Comparison of ENCODE assay signal across 17 cellular contexts in genomic region chr14:34128665-34129064, GRCh38.
DNase-seq lines count a peak whose midpoint lies in the region; ATAC-seq and TF ChIP-seq lines count a peak whose summit lies in the region.
"Had no signal": no experiment of that assay in that cellular context is flagged by ENCODE, and none has a peak within 500 bp of the region (broad histone marks: within the 10 kb centered on the region; RNA-seq: fewer than 3 reads in every experiment).

No MANE protein-coding gene starts in this region.

- H3K36me3 ChIP-seq in heart left ventricle: no peaks in the 10 kb centered on the region
- no peaks in the 10 kb centered on the region for H3K36me3 ChIP-seq in suprapubic skin

- peaks cover 16% of the 10 kb centered on the region for H3K27me3 Mint-ChIP-seq in Calu3 (ENCODE audit: unreplicated experiment)
- H3K27me3 Mint-ChIP-seq: CD4-positive, CD25-positive, alpha-beta regulatory T cell had no signal

- ATAC-seq in heart left ventricle (peak in 3 of 4 donors; percentile 43 to 80 (median 77)), right cardiac atrium (peak in 1 of 2 donors; percentile 40), GM19328 (IDR thresholded peaks at IDR 0.05; ENCODE audit: unreplicated experiment) (no peak)
- ATAC-seq: A549 had no signal

- TF ChIP-seq POLR2A in heart left ventricle (IDR thresholded peaks at IDR 0.05) (no peak), suprapubic skin (IDR thresholded peaks at IDR 0.05) (no peak)

- no peak for TF ChIP-seq EP300 in suprapubic skin (IDR thresholded peaks at IDR 0.05)

- intact Hi-C loops in heart left ventricle (cut with DNase I) (no loop called here), right cardiac atrium (cut with DNase I) (no loop called here), Calu3 (cut with micrococcal nuclease; ENCODE audit: unreplicated experiment) (no loop called here)

- 44 to 65% (median 53%) methylated on average over 9 of the region's 9 CpGs for WGBS in heart left ventricle, 4 donors
- WGBS in right cardiac atrium: 74% methylated on average over 9 of the region's 9 CpGs
- 64% methylated on average over 2 of the region's 9 CpGs for WGBS in suprapubic skin

- H3K9me3 ChIP-seq in heart left ventricle (peaks cover 0 to 5% (median 0%) of the 10 kb centered on the region in 12 donors), right cardiac atrium (ENCODE audit: control insufficient read depth, low read length) (no peaks in the 10 kb centered on the region), suprapubic skin (no peaks in the 10 kb centered on the region)
- H3K9me3 ChIP-seq: A549, SK-N-SH had no signal

- H3K27ac ChIP-seq in heart left ventricle (peak overlapping the region in 10 of 12 donors; percentile 1 to 89 (median 68)), right cardiac atrium (ENCODE audit: low read length) (no peak overlapping the region), suprapubic skin (peak overlapping the region; percentile 53)
- H3K27ac ChIP-seq: A549 had no signal

- CTCF ChIA-PET in Calu3 (lab: Charles Lee): no interaction called here

- H3K27me3 ChIP-seq in heart left ventricle: no peaks in the 10 kb centered on the region
- no peaks in the 10 kb centered on the region for H3K27me3 ChIP-seq in right cardiac atrium (ENCODE audit: control insufficient read depth, insufficient read depth)
- no peaks in the 10 kb centered on the region for H3K27me3 ChIP-seq in suprapubic skin

- H3K4me3 Mint-ChIP-seq in Calu3 (ENCODE audit: low read depth, unreplicated experiment): no peak overlapping the region
- H3K4me3 Mint-ChIP-seq: CD4-positive, CD25-positive, alpha-beta regulatory T cell had no signal

- DNase-seq in heart left ventricle (peak; percentile 20 to 76 (median 72)), right cardiac atrium (peak in 2 of 3 donors; percentile 56 to 62), occipital lobe (lab: John Stamatoyannopoulos, UW) (peak; percentile 39), suprapubic skin (ENCODE audit: low spot score in 2 of 2) (no peak), epidermal melanocyte (ENCODE audit: insufficient read length, low spot score) (no peak), Calu3 (no peak)
- DNase-seq: CD4-positive, CD25-positive, alpha-beta regulatory T cell; DMS79; Kasumi-1; NCI-H1694; NCI-H2081 treated with DMSO at 0.1 percent for 48 hours; NCI-H446 treated with DMSO at 0.1 percent for 48 hours; NCI-H526 treated with DMSO at 0.1 percent for 48 hours; SHP77 treated with DMSO at 0.1 percent for 48 hours; SK-N-SH had no signal

- no peaks in the 10 kb centered on the region for H3K4me1 Mint-ChIP-seq in Calu3 (ENCODE audit: low read depth, unreplicated experiment)
- H3K4me1 Mint-ChIP-seq: CD4-positive, CD25-positive, alpha-beta regulatory T cell had no signal

- H3K4me1 ChIP-seq in heart left ventricle (peaks cover 0 to 33% (median 4%) of the 10 kb centered on the region in 12 donors), right cardiac atrium (ENCODE audit: control insufficient read depth, insufficient read depth, low read length) (peaks cover 9% of the 10 kb centered on the region), suprapubic skin (peaks cover 30% of the 10 kb centered on the region)
- H3K4me1 ChIP-seq: A549 had no signal

- H3K9me3 Mint-ChIP-seq in Calu3 (ENCODE audit: low read depth, unreplicated experiment): peaks cover 3% of the 10 kb centered on the region

- TF ChIP-seq CTCF in heart left ventricle (IDR thresholded peaks at IDR 0.05) (no peak), suprapubic skin (IDR thresholded peaks at IDR 0.05) (no peak), Calu3 (IDR thresholded peaks at IDR 0.05; ENCODE audit: unreplicated experiment) (no peak)

- H3K4me3 ChIP-seq in heart left ventricle (no peak overlapping the region), right cardiac atrium (ENCODE audit: low read length) (no peak overlapping the region), suprapubic skin (no peak overlapping the region)
- H3K4me3 ChIP-seq: A549 had no signal

- BruUV-seq in Calu3 (replicated peaks; lab: Mats Ljungman, UMichigan): no TSS peak

- no peak overlapping the region for H3K27ac Mint-ChIP-seq in Calu3 (ENCODE audit: unreplicated experiment)
- H3K27ac Mint-ChIP-seq: CD4-positive, CD25-positive, alpha-beta regulatory T cell had no signal

- H3K36me3 Mint-ChIP-seq in Calu3 (ENCODE audit: insufficient read depth, unreplicated experiment): peaks cover 4% of the 10 kb centered on the region
- H3K36me3 Mint-ChIP-seq: CD4-positive, CD25-positive, alpha-beta regulatory T cell had no signal

Comparison
In these comparisons a context has a peak if more than half of its experiments do, and no peak if none do; other contexts are left out.
1. DNase-seq: peak in heart left ventricle (5 of 5), right cardiac atrium (2 of 3) and occipital lobe (single experiment); none in suprapubic skin (0 of 2), epidermal melanocyte (single experiment) and Calu3 (single experiment).